Comparison of ENCODE assay signal across 1 cellular context in genomic region chr9:77392328-77392727, GRCh38.
TF ChIP-seq lines count a peak whose summit lies in the region.

No MANE protein-coding gene starts in this region.

TF ChIP-seq in HEK293, 187 proteins besides CTCF, POLR2A, EP300 and RAD21 (continued from another document):
- TF ChIP-seq, protein P1, sequence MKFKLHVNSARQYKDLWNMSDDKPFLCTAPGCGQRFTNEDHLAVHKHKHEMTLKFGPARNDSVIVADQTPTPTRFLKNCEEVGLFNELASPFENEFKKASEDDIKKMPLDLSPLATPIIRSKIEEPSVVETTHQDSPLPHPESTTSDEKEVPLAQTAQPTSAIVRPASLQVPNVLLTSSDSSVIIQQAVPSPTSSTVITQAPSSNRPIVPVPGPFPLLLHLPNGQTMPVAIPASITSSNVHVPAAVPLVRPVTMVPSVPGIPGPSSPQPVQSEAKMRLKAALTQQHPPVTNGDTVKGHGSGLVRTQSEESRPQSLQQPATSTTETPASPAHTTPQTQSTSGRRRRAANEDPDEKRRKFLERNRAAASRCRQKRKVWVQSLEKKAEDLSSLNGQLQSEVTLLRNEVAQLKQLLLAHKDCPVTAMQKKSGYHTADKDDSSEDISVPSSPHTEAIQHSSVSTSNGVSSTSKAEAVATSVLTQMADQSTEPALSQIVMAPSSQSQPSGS (tag by site-specific recombination; IDR thresholded peaks at IDR 0.05; ENCODE audit: low read depth) = peak; percentile 90
- TF ChIP-seq ZNF600 (tag by site-specific recombination; IDR thresholded peaks at IDR 0.05) (peak; percentile 59; the same call in 1 of the 2 replicates), ZNF580 (tag by site-specific recombination; IDR thresholded peaks at IDR 0.05) (no peak), ZNF473 (tag by site-specific recombination; IDR thresholded peaks at IDR 0.05) (no peak), YY2 (tag by site-specific recombination; IDR thresholded peaks at IDR 0.05) (no peak), GLI4 (tag by site-specific recombination; IDR thresholded peaks at IDR 0.05) (no peak), FEZF1 (tag by site-specific recombination; IDR thresholded peaks at IDR 0.05) (peak; percentile 57), HOXD13 (CRISPR knock-in tag; IDR thresholded peaks at IDR 0.05; ENCODE audit: borderline replicate concordance) (no peak), ZNF629 (tag by site-specific recombination; IDR thresholded peaks at IDR 0.05) (peak; percentile 90), ZNF449 (tag by site-specific recombination; IDR thresholded peaks at IDR 0.05) (no peak)
- TF ChIP-seq, protein P2, sequence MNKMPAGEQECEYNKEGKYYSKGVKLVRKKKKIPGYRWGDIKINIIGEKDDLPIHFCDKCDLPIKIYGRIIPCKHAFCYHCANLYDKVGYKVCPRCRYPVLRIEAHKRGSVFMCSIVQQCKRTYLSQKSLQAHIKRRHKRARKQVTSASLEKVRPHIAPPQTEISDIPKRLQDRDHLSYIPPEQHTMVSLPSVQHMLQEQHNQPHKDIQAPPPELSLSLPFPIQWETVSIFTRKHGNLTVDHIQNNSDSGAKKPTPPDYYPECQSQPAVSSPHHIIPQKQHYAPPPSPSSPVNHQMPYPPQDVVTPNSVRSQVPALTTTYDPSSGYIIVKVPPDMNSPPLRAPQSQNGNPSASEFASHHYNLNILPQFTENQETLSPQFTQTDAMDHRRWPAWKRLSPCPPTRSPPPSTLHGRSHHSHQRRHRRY (tag by site-specific recombination; IDR thresholded peaks at IDR 0.05) = no peak
TF ChIP-seq in HEK293: peak in this region for 10.
